ENCODE assay signal across 16 cellular contexts in the genomic region with DNA sequence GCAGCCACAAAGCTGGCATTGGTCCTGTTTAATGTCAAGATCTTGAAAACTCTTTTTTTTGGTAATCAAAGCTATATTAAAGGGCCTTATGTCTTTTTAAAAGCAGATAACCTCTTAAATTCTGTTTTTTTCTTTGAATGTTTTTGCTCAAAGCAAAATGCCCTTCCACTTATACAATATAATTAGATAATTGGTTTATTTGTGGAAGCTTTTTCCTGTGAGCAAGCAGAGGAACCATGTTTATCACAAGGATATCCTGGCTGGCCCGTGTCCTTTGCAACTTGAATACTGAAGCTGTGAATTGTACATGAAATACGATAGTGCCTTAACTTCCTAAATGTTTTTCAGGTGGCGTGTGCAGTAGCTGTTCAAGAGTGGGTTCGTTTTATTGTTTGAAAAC. TPM values are rescaled to one million over a fixed set of nuclear protein-coding genes. Genes with fewer than 3 reads are reported as not detected.
DNase-seq lines count a peak whose midpoint lies in the region; ATAC-seq and TF ChIP-seq lines count a peak whose summit lies in the region.
"Had no signal": no experiment of that assay in that cellular context is flagged by ENCODE, and none has a peak within 500 bp of the region (broad histone marks: within the 10 kb centered on the region; RNA-seq: fewer than 3 reads in every experiment).

No MANE protein-coding gene starts in this region.

- no peak for TF ChIP-seq POLR2A in heart left ventricle (IDR thresholded peaks at IDR 0.05)

- no peak overlapping the region for H3K9ac ChIP-seq in OCI-LY3 (ENCODE audit: low read length)
- H3K9ac ChIP-seq in subcutaneous abdominal adipose tissue (ENCODE audit: low read length in 5 of 5) = no peak overlapping the region

- WGBS in heart left ventricle, 4 donors = 16 to 24% (median 18%) methylated on average over 4 of the region's 4 CpGs

- H3K4me3 ChIP-seq in heart left ventricle (no peak overlapping the region), OCI-LY3 (ENCODE audit: low read length) (no peak overlapping the region), left ventricle myocardium inferior (no peak overlapping the region), subcutaneous abdominal adipose tissue (ENCODE audit: low read depth in 1 of 5, low read length in 5 of 5) (no peak overlapping the region)
- H3K4me3 ChIP-seq: K562 had no signal

- DNase-seq in heart left ventricle (peak in 1 of 5 donors; percentile 49), cardiac septum (ENCODE audit: low spot score) (no peak), left ventricle myocardium inferior (no peak), DMS79 (lab: John Stamatoyannopoulos, UW) (no peak), LoVo (ENCODE audit: low spot score) (no peak)
- DNase-seq: ACHN; CD8-positive, alpha-beta memory T cell; H7; NCI-H1092 treated with DMSO at 0.1 percent for 48 hours; NCI-H187; NCI-H524 treated with DMSO at 0.1 percent for 48 hours; NK-92 treated with Interleukin-12 subunit alpha and Interleukin-12 subunit beta, amount 100 ng/mL, for 24 hours had no signal

- H3K27ac ChIP-seq in heart left ventricle (peak overlapping the region; percentile 6 to 82 (median 62)), OCI-LY3 (ENCODE audit: low read length) (no peak overlapping the region), left ventricle myocardium inferior (replicated peaks) (peak overlapping the region; percentile 76), subcutaneous abdominal adipose tissue (ENCODE audit: low read depth, low read length) (peak overlapping the region; percentile 22)

- H4K20me1 ChIP-seq in OCI-LY3 (ENCODE audit: insufficient read depth, low read length) = no peaks in the 10 kb centered on the region

- no peaks in the 10 kb centered on the region for H3K79me2 ChIP-seq in OCI-LY3 (ENCODE audit: low read length)

- no peak overlapping the region for H2AFZ ChIP-seq in OCI-LY3 (ENCODE audit: low read depth, low read length)

- peaks cover 0 to 6% (median 0%) of the 10 kb centered on the region in 9 donors for H3K36me3 ChIP-seq in heart left ventricle
- no peaks in the 10 kb centered on the region for H3K36me3 ChIP-seq in OCI-LY3 (replicated peaks; ENCODE audit: low read depth, low read length)
- no peaks in the 10 kb centered on the region for H3K36me3 ChIP-seq in left ventricle myocardium inferior
- no peaks in the 10 kb centered on the region for H3K36me3 ChIP-seq in subcutaneous abdominal adipose tissue (ENCODE audit: control insufficient read depth in 5 of 5, insufficient read depth in 5 of 5, low read length in 5 of 5)

- ATAC-seq in heart left ventricle = peak in 3 of 4 donors; percentile 27 to 60 (median 35)
- no peak for ATAC-seq in GM19395 (IDR thresholded peaks at IDR 0.05; ENCODE audit: unreplicated experiment)
- ATAC-seq: K562 had no signal

- H3K27me3 ChIP-seq in heart left ventricle = no peaks in the 10 kb centered on the region
- no peaks in the 10 kb centered on the region for H3K27me3 ChIP-seq in OCI-LY3 (ENCODE audit: low read depth, low read length)
- H3K27me3 ChIP-seq in left ventricle myocardium inferior (ENCODE audit: low read depth) = no peaks in the 10 kb centered on the region
- no peaks in the 10 kb centered on the region for H3K27me3 ChIP-seq in subcutaneous abdominal adipose tissue (ENCODE audit: control insufficient read depth in 5 of 5, insufficient read depth in 4 of 5, low read length in 5 of 5)

- no peaks in the 10 kb centered on the region for H3K9me3 ChIP-seq in heart left ventricle
- H3K9me3 ChIP-seq in OCI-LY3 (ENCODE audit: insufficient read depth, low read length) = no peaks in the 10 kb centered on the region
- no peaks in the 10 kb centered on the region for H3K9me3 ChIP-seq in left ventricle myocardium inferior (replicated peaks)
- no peaks in the 10 kb centered on the region for H3K9me3 ChIP-seq in subcutaneous abdominal adipose tissue (ENCODE audit: control insufficient read depth in 5 of 5, low read length in 5 of 5)

- no peak for TF ChIP-seq CTCF in heart left ventricle (IDR thresholded peaks at IDR 0.05)
- no peak for TF ChIP-seq CTCF in OCI-LY3 (IDR thresholded peaks at IDR 0.05; ENCODE audit: low read depth, low read length)
- TF ChIP-seq CTCF in left ventricle myocardium inferior (IDR thresholded peaks at IDR 0.05; ENCODE audit: borderline replicate concordance) = no peak

- intact Hi-C loops in heart left ventricle (cut with DNase I) (loop anchor here in 3 of 10 donors (2.0 to 5.0 kb wide), 2 partner anchors 33 kb away; no protein-coding TSS in a partner anchor), cardiac septum (cut with DNase I) (no loop called here), left ventricle myocardium inferior (cut with micrococcal nuclease) (no loop called here)

- H3K4me2 ChIP-seq in OCI-LY3 (ENCODE audit: low read length) = peak overlapping the region; percentile 43

- H3K4me1 ChIP-seq in heart left ventricle = peaks cover 8 to 98% (median 85%) of the 10 kb centered on the region in 12 donors
- H3K4me1 ChIP-seq in OCI-LY3 (ENCODE audit: low read length) = peaks cover 67% of the 10 kb centered on the region
- H3K4me1 ChIP-seq in left ventricle myocardium inferior = peaks cover 99% of the 10 kb centered on the region
- peaks cover 12 to 66% (median 28%) of the 10 kb centered on the region in 5 donors for H3K4me1 ChIP-seq in subcutaneous abdominal adipose tissue (ENCODE audit: control insufficient read depth in 5 of 5, insufficient read depth in 5 of 5, low read length in 5 of 5)

RNA-seq across cellular contexts. Expression of a gene that starts 2.6 kb away (rescaled TPM):
- total RNA-seq in heart left ventricle = 10 to 100 TPM; 35.3 to 91.1 (median 64.5) TPM
- polyA plus RNA-seq in heart left ventricle = 10 to 100 TPM; 37.3 to 95.9 TPM
- total RNA-seq in cardiac septum = 87.0 TPM
- 52.5 TPM for total RNA-seq in left ventricle myocardium inferior
- total RNA-seq: K562 had no signal
- polyA plus RNA-seq: CD8-positive, alpha-beta memory T cell had no signal
